Comparison of ENCODE assay signal across 8 cellular contexts in genomic region chrX:56729152-56729557, GRCh38. TPM values are rescaled to one million over a fixed set of nuclear protein-coding genes. Genes with fewer than 3 reads are reported as not detected.
A peak's percentile ranks its signal among the peaks of the same experiment; 100 is the strongest.
DNase-seq lines count a peak whose midpoint lies in the region; ATAC-seq and TF ChIP-seq lines count a peak whose summit lies in the region.

Gene NBDY (plus strand): TSS chrX:56729243. CDS start chrX:56729354, 111 bp downstream.

- peak within 1 kb of the TSS; percentile 93 to 96 for H3K27ac Mint-ChIP-seq in effector memory CD8-positive, alpha-beta T cell
- peak within 1 kb of the TSS; percentile 91 for H3K27ac Mint-ChIP-seq in stimulated activated memory B cell treated with anti-CD40 and anti-IgM and Interleukin-4, amounts not matched to agents 10 μg/mL and 1 μg/mL and 100 μg/mL, for 72 hours

- peak within 1 kb of the TSS; percentile 54 for H3K4me3 ChIP-seq in lung

- H3K9me3 ChIP-seq in lung (ENCODE audit: control insufficient read depth in 2 of 2, insufficient read depth in 1 of 2, low read length in 1 of 2): no peaks in the 10 kb centered on the region

- H3K4me3 Mint-ChIP-seq in effector memory CD8-positive, alpha-beta T cell: peak within 1 kb of the TSS; percentile 87 to 89
- H3K4me3 Mint-ChIP-seq in stimulated activated memory B cell treated with anti-CD40 and anti-IgM and Interleukin-4, amounts not matched to agents 10 μg/mL and 1 μg/mL and 100 μg/mL, for 72 hours: peak within 1 kb of the TSS; percentile 86

- no peak for TF ChIP-seq CTCF in lung (IDR thresholded peaks at IDR 0.05; ENCODE audit: control extremely low read depth, extremely low read depth)

- no peaks in the 10 kb centered on the region for H3K9me3 Mint-ChIP-seq in effector memory CD8-positive, alpha-beta T cell
- no peaks in the 10 kb centered on the region for H3K9me3 Mint-ChIP-seq in stimulated activated memory B cell treated with anti-CD40 and anti-IgM and Interleukin-4, amounts not matched to agents 10 μg/mL and 1 μg/mL and 100 μg/mL, for 72 hours

- no peaks in the 10 kb centered on the region for H3K27me3 Mint-ChIP-seq in effector memory CD8-positive, alpha-beta T cell
- no peaks in the 10 kb centered on the region for H3K27me3 Mint-ChIP-seq in stimulated activated memory B cell treated with anti-CD40 and anti-IgM and Interleukin-4, amounts not matched to agents 10 μg/mL and 1 μg/mL and 100 μg/mL, for 72 hours

- peak; percentile 72 for ATAC-seq in HG02870 (IDR thresholded peaks at IDR 0.05; ENCODE audit: unreplicated experiment)
- peak; percentile 79 for ATAC-seq in effector memory CD8-positive, alpha-beta T cell (replicated peaks)
- peak; percentile 76 for ATAC-seq in lung (ENCODE audit: insufficient read depth, low FRiP score)
- ATAC-seq in stimulated activated memory B cell treated with anti-CD40 and anti-IgM and Interleukin-4, amounts not matched to agents 10 μg/mL and 1 μg/mL and 100 μg/mL, for 72 hours: peak; percentile 70

- H3K27ac ChIP-seq in lung (ENCODE audit: low read depth in 1 of 2, low read length in 1 of 2): peak within 1 kb of the TSS; percentile 47 to 92

- peak in 5 of 6 experiments; percentile 11 to 44 (median 22) for DNase-seq in stimulated activated naive CD4-positive, alpha-beta T cell (lab: John Stamatoyannopoulos, UW)
- no peak for DNase-seq in stimulated activated naive CD4-positive, alpha-beta T cell treated with Interleukin-2 at 50 U/mL for 16 hours (lab: John Stamatoyannopoulos, UW)
- DNase-seq in NCI-H2196 treated with DMSO at 0.1 percent for 48 hours (lab: John Stamatoyannopoulos, UW; ENCODE audit: unreplicated experiment) (peak; percentile 11), lung (ENCODE audit: low spot score) (no peak)
- DNase-seq in activated CD4-positive, alpha-beta T cell treated with anti-CD3 and anti-CD28 coated beads for 48 hours: peak; percentile 41
- peak; percentile 1 to 22 (median 11) for DNase-seq in effector memory CD8-positive, alpha-beta T cell

- H3K36me3 Mint-ChIP-seq in effector memory CD8-positive, alpha-beta T cell (ENCODE audit: insufficient read depth): peaks cover 11% of the 10 kb centered on the region
- H3K36me3 Mint-ChIP-seq in stimulated activated memory B cell treated with anti-CD40 and anti-IgM and Interleukin-4, amounts not matched to agents 10 μg/mL and 1 μg/mL and 100 μg/mL, for 72 hours: no peaks in the 10 kb centered on the region

- 0 to 12% methylated on average over 22 of the region's 22 CpGs for WGBS in lung, 2 donors

- no peaks in the 10 kb centered on the region for H3K27me3 ChIP-seq in lung (ENCODE audit: control insufficient read depth, insufficient read depth)

- no peaks in the 10 kb centered on the region for H3K36me3 ChIP-seq in lung (ENCODE audit: control insufficient read depth in 2 of 2, insufficient read depth in 2 of 2, low read length in 2 of 2)

- no peaks in the 10 kb centered on the region for H3K4me1 ChIP-seq in lung (ENCODE audit: control insufficient read depth in 2 of 2, insufficient read depth in 2 of 2, low read length in 2 of 2)

- peaks cover 4 to 14% of the 10 kb centered on the region in 2 donors for H3K4me1 Mint-ChIP-seq in effector memory CD8-positive, alpha-beta T cell (ENCODE audit: low read depth in 2 of 2)
- H3K4me1 Mint-ChIP-seq in stimulated activated memory B cell treated with anti-CD40 and anti-IgM and Interleukin-4, amounts not matched to agents 10 μg/mL and 1 μg/mL and 100 μg/mL, for 72 hours: peaks cover 5% of the 10 kb centered on the region

RNA-seq across cellular contexts. Expression of gene NBDY, which starts in this region (rescaled TPM):
- total RNA-seq in lung: 10 to 100 TPM; 11.8 to 43.2 TPM
- 10 to 100 TPM; 20.8 to 24.5 TPM for polyA plus RNA-seq in lung

Comparison
In these comparisons a context has a peak if more than half of its experiments do, and no peak if none do; other contexts are left out.
1. DNase-seq: peak in stimulated activated naive CD4-positive, alpha-beta T cell (5 of 6), NCI-H2196 treated with DMSO at 0.1 percent for 48 hours (single experiment), activated CD4-positive, alpha-beta T cell treated with anti-CD3 and anti-CD28 coated beads for 48 hours (single experiment) and effector memory CD8-positive, alpha-beta T cell (3 of 3); none in stimulated activated naive CD4-positive, alpha-beta T cell treated with Interleukin-2 at 50 U/mL for 16 hours (single experiment) and lung (single experiment).
2. Peak in every context shown above with its lines, with median percentiles within 50 percentile points of each other: ATAC-seq.